Comparison of ENCODE assay signal across 15 cellular contexts in genomic region chr6:107635058-107635515, GRCh38.
DNase-seq lines count a peak whose midpoint lies in the region; ATAC-seq and TF ChIP-seq lines count a peak whose summit lies in the region.
"Had no signal": no experiment of that assay in that cellular context is flagged by ENCODE, and none has a peak within 500 bp of the region (broad histone marks: within the 10 kb centered on the region; RNA-seq: fewer than 3 reads in every experiment).

No MANE protein-coding gene starts in this region.

- no peaks in the 10 kb centered on the region for H3K9me3 Mint-ChIP-seq in activated T-cell treated with anti-CD3 and anti-CD28 coated beads, Interleukin-2, amount 50 U/mL, for 72 hours
- peaks cover 10% of the 10 kb centered on the region for H3K9me3 Mint-ChIP-seq in glutamatergic neuron (ENCODE audit: unreplicated experiment)
- no peaks in the 10 kb centered on the region for H3K9me3 Mint-ChIP-seq in stimulated activated memory B cell treated with anti-CD40 and anti-IgM and Interleukin-4, amounts not matched to agents 10 μg/mL and 1 μg/mL and 100 μg/mL, for 72 hours

- peaks cover 0 to 16% (median 0%) of the 10 kb centered on the region in 4 donors for H3K4me1 ChIP-seq in tibial nerve
- H3K4me1 ChIP-seq: A549 had no signal

- ATAC-seq in activated T-cell treated with anti-CD3 and anti-CD28 coated beads, Interleukin-2, amount 50 U/mL, for 72 hours (replicated peaks in 1 of 2), result no peak
- no peak for ATAC-seq in stimulated activated memory B cell treated with anti-CD40 and anti-IgM and Interleukin-4, amounts not matched to agents 10 μg/mL and 1 μg/mL and 100 μg/mL, for 72 hours
- no peak for ATAC-seq in left lobe of liver
- ATAC-seq: A549 had no signal

- no peaks in the 10 kb centered on the region for H3K27me3 ChIP-seq in WERI-Rb-1 (ENCODE audit: insufficient read depth, low read depth, severe bottlenecking)
- H3K27me3 ChIP-seq in tibial nerve, result peaks cover 0 to 25% of the 10 kb centered on the region in 2 donors

- no peak overlapping the region for H3K27ac ChIP-seq in WERI-Rb-1
- no peak overlapping the region for H3K27ac ChIP-seq in tibial nerve
- H3K27ac ChIP-seq: A549, SK-N-MC, spleen had no signal

- no peak for TF ChIP-seq POLR2A in tibial nerve (IDR thresholded peaks at IDR 0.05)

- H3K4me1 Mint-ChIP-seq in activated T-cell treated with anti-CD3 and anti-CD28 coated beads, Interleukin-2, amount 50 U/mL, for 72 hours (ENCODE audit: low read depth), result peaks cover 15% of the 10 kb centered on the region
- H3K4me1 Mint-ChIP-seq in glutamatergic neuron (ENCODE audit: low read depth, unreplicated experiment), result peaks cover 28% of the 10 kb centered on the region
- peaks cover 22% of the 10 kb centered on the region for H3K4me1 Mint-ChIP-seq in stimulated activated memory B cell treated with anti-CD40 and anti-IgM and Interleukin-4, amounts not matched to agents 10 μg/mL and 1 μg/mL and 100 μg/mL, for 72 hours

- H3K4me3 ChIP-seq in WERI-Rb-1 (ENCODE audit: low read depth, low read length) (peak overlapping the region; percentile 11; the same call in 1 of the 2 replicates), tibial nerve (peak overlapping the region in 1 of 4 donors; percentile 45)
- H3K4me3 ChIP-seq: A549, SK-N-MC had no signal

- TF ChIP-seq CTCF in WERI-Rb-1 (IDR thresholded peaks at IDR 0.05; ENCODE audit: low read depth, low read length), result no peak
- no peak for TF ChIP-seq CTCF in glutamatergic neuron (IDR thresholded peaks at IDR 0.05; ENCODE audit: partially characterized antibody, unreplicated experiment)
- no peak for TF ChIP-seq CTCF in tibial nerve (IDR thresholded peaks at IDR 0.05)

- no peaks in the 10 kb centered on the region for H3K36me3 Mint-ChIP-seq in activated T-cell treated with anti-CD3 and anti-CD28 coated beads, Interleukin-2, amount 50 U/mL, for 72 hours (ENCODE audit: insufficient read depth in 2 of 2)
- H3K36me3 Mint-ChIP-seq in glutamatergic neuron (ENCODE audit: unreplicated experiment), result no peaks in the 10 kb centered on the region
- peaks cover 5% of the 10 kb centered on the region for H3K36me3 Mint-ChIP-seq in stimulated activated memory B cell treated with anti-CD40 and anti-IgM and Interleukin-4, amounts not matched to agents 10 μg/mL and 1 μg/mL and 100 μg/mL, for 72 hours

- WGBS in tibial nerve, 2 donors, result 75 to 87% methylated on average over 12 to 26 of the region's 39 CpGs

- no peak for DNase-seq in activated T-cell treated with anti-CD3 and anti-CD28 coated beads, Interleukin-2, amount 50 U/mL, for 72 hours
- no peak for DNase-seq in activated T-cell treated with anti-CD3 and anti-CD28 coated beads, Interleukin-2, amount 50 U/mL, for 48 hours
- DNase-seq in WERI-Rb-1 (peak; percentile 17), glutamatergic neuron (no peak), tibial nerve (ENCODE audit: low spot score in 2 of 2) (no peak), left lobe of liver (ENCODE audit: low spot score) (no peak), CD1c-positive myeloid dendritic cell (ENCODE audit: extremely low spot score) (no peak)
- DNase-seq: COR-L47, NCI-H2081, NCI-H524, OCI-M1, spleen had no signal

- no peaks in the 10 kb centered on the region for H3K9me3 ChIP-seq in WERI-Rb-1 (ENCODE audit: severe bottlenecking)
- no peaks in the 10 kb centered on the region for H3K9me3 ChIP-seq in tibial nerve
- H3K9me3 ChIP-seq: A549, spleen had no signal

- peaks cover 73% of the 10 kb centered on the region for H3K27me3 Mint-ChIP-seq in activated T-cell treated with anti-CD3 and anti-CD28 coated beads, Interleukin-2, amount 50 U/mL, for 72 hours (ENCODE audit: low read depth)
- peaks cover 11% of the 10 kb centered on the region for H3K27me3 Mint-ChIP-seq in glutamatergic neuron (ENCODE audit: unreplicated experiment)
- peaks cover 23% of the 10 kb centered on the region for H3K27me3 Mint-ChIP-seq in stimulated activated memory B cell treated with anti-CD40 and anti-IgM and Interleukin-4, amounts not matched to agents 10 μg/mL and 1 μg/mL and 100 μg/mL, for 72 hours

- H3K4me3 Mint-ChIP-seq in activated T-cell treated with anti-CD3 and anti-CD28 coated beads, Interleukin-2, amount 50 U/mL, for 72 hours, result peak overlapping the region; percentile 34 to 46
- H3K4me3 Mint-ChIP-seq in glutamatergic neuron (ENCODE audit: unreplicated experiment), result peak overlapping the region; percentile 46
- H3K4me3 Mint-ChIP-seq in stimulated activated memory B cell treated with anti-CD40 and anti-IgM and Interleukin-4, amounts not matched to agents 10 μg/mL and 1 μg/mL and 100 μg/mL, for 72 hours, result peak overlapping the region; percentile 34

- H3K27ac Mint-ChIP-seq in activated T-cell treated with anti-CD3 and anti-CD28 coated beads, Interleukin-2, amount 50 U/mL, for 72 hours, result no peak overlapping the region
- no peak overlapping the region for H3K27ac Mint-ChIP-seq in glutamatergic neuron (ENCODE audit: unreplicated experiment)
- no peak overlapping the region for H3K27ac Mint-ChIP-seq in stimulated activated memory B cell treated with anti-CD40 and anti-IgM and Interleukin-4, amounts not matched to agents 10 μg/mL and 1 μg/mL and 100 μg/mL, for 72 hours

- H3K36me3 ChIP-seq in WERI-Rb-1 (no peaks in the 10 kb centered on the region), tibial nerve (peaks cover 0 to 5% (median 0%) of the 10 kb centered on the region in 3 donors)
- H3K36me3 ChIP-seq: spleen had no signal

- no peak for TF ChIP-seq EP300 in tibial nerve (IDR thresholded peaks at IDR 0.05)
